ENCODE assay signal across 19 cellular contexts in genomic region chr4:63556332-63556731, GRCh38.
"Had no signal": no experiment of that assay in that cellular context is flagged by ENCODE, and none has a peak within 500 bp of the region (broad histone marks: within the 10 kb centered on the region; RNA-seq: fewer than 3 reads in every experiment).

No MANE protein-coding gene starts in this region.

- H3K4me2 ChIP-seq: hepatocyte had no signal

- H3K4me3 Mint-ChIP-seq: activated CD4-positive, alpha-beta memory T cell treated with anti-CD3 and anti-CD28 coated beads, Interleukin-2, amount 10 ng/mL, durations not matched to agents 7 days and 5 days; activated CD4-positive, alpha-beta T cell treated with anti-CD3 and anti-CD28 coated beads for 36 hours; activated naive CD8-positive, alpha-beta T cell treated with anti-CD3 and anti-CD28 coated beads for 36 hours; activated T-cell treated with anti-CD3 and anti-CD28 coated beads, Interleukin-2, amount 50 U/mL, for 72 hours; immature natural killer cell; naive thymus-derived CD8-positive, alpha-beta T cell had no signal

- H3K4me1 ChIP-seq: breast epithelium, lower lobe of right lung, prostate gland, sigmoid colon, transverse colon had no signal

- H3K36me3 ChIP-seq: breast epithelium, lower lobe of right lung, prostate gland, sigmoid colon, transverse colon had no signal

- H3K9me3 ChIP-seq: breast epithelium, prostate gland had no signal

- DNase-seq: activated CD4-positive, alpha-beta memory T cell treated with anti-CD3 and anti-CD28 coated beads, Interleukin-2, amount 10 ng/mL, durations not matched to agents 7 days and 5 days; activated CD4-positive, alpha-beta T cell treated with anti-CD3 and anti-CD28 coated beads for 36 hours; activated CD8-positive, alpha-beta memory T cell treated with anti-CD3 and anti-CD28 coated beads, Interleukin-2, amount 50 U/mL, for 4 hours; activated gamma-delta T cell treated with Interleukin-2 at 50 U/mL for 16 hours; activated naive CD8-positive, alpha-beta T cell treated with anti-CD3 and anti-CD28 coated beads for 36 hours; activated T-cell treated with anti-CD3 and anti-CD28 coated beads, Interleukin-2, amount 50 U/mL, for 72 hours; anterior cingulate cortex; immature natural killer cell; left cardiac atrium; lower lobe of right lung; naive thymus-derived CD8-positive, alpha-beta T cell; occipital lobe; sigmoid colon; stimulated activated naive CD4-positive, alpha-beta T cell; substantia nigra; transverse colon had no signal

- H3K36me3 Mint-ChIP-seq: activated naive CD8-positive, alpha-beta T cell treated with anti-CD3 and anti-CD28 coated beads for 36 hours had no signal

- H3K4me1 Mint-ChIP-seq: activated CD4-positive, alpha-beta memory T cell treated with anti-CD3 and anti-CD28 coated beads, Interleukin-2, amount 10 ng/mL, durations not matched to agents 7 days and 5 days; activated CD4-positive, alpha-beta T cell treated with anti-CD3 and anti-CD28 coated beads for 36 hours; activated naive CD8-positive, alpha-beta T cell treated with anti-CD3 and anti-CD28 coated beads for 36 hours; immature natural killer cell; naive thymus-derived CD8-positive, alpha-beta T cell had no signal

- H3K27ac ChIP-seq: breast epithelium, hepatocyte, lower lobe of right lung, prostate gland, sigmoid colon, transverse colon had no signal

- ATAC-seq: activated CD4-positive, alpha-beta T cell treated with anti-CD3 and anti-CD28 coated beads for 36 hours; activated T-cell treated with anti-CD3 and anti-CD28 coated beads, Interleukin-2, amount 50 U/mL, for 72 hours; left cardiac atrium; lower lobe of right lung; naive thymus-derived CD8-positive, alpha-beta T cell had no signal

- H2AFZ ChIP-seq: hepatocyte had no signal

- H3K27me3 Mint-ChIP-seq: activated CD4-positive, alpha-beta memory T cell treated with anti-CD3 and anti-CD28 coated beads, Interleukin-2, amount 10 ng/mL, durations not matched to agents 7 days and 5 days; activated CD4-positive, alpha-beta T cell treated with anti-CD3 and anti-CD28 coated beads for 36 hours; activated naive CD8-positive, alpha-beta T cell treated with anti-CD3 and anti-CD28 coated beads for 36 hours; naive thymus-derived CD8-positive, alpha-beta T cell had no signal

- H3K79me2 ChIP-seq: hepatocyte had no signal

- H3K27ac Mint-ChIP-seq: activated CD4-positive, alpha-beta memory T cell treated with anti-CD3 and anti-CD28 coated beads, Interleukin-2, amount 10 ng/mL, durations not matched to agents 7 days and 5 days; activated CD4-positive, alpha-beta T cell treated with anti-CD3 and anti-CD28 coated beads for 36 hours; activated naive CD8-positive, alpha-beta T cell treated with anti-CD3 and anti-CD28 coated beads for 36 hours; activated T-cell treated with anti-CD3 and anti-CD28 coated beads, Interleukin-2, amount 50 U/mL, for 72 hours; immature natural killer cell; naive thymus-derived CD8-positive, alpha-beta T cell had no signal

- H3K27me3 ChIP-seq: breast epithelium, hepatocyte, sigmoid colon, transverse colon had no signal

- H3K4me3 ChIP-seq: breast epithelium, hepatocyte, lower lobe of right lung, prostate gland, sigmoid colon, transverse colon had no signal
